8 cellular contexts compared by ENCODE assay signal in genomic region chr4:15805583-15806517, GRCh38. TPM values are rescaled to one million over a fixed set of nuclear protein-coding genes. Genes with fewer than 3 reads are reported as not detected.
A peak's percentile ranks its signal among the peaks of the same experiment; 100 is the strongest.
DNase-seq lines count a peak whose midpoint lies in the region; ATAC-seq and TF ChIP-seq lines count a peak whose summit lies in the region.

No MANE protein-coding gene starts in this region.

- H3K4me1 ChIP-seq in CD8-positive, alpha-beta memory T cell (ENCODE audit: insufficient read depth, low read length) = no peaks in the 10 kb centered on the region
- no peaks in the 10 kb centered on the region for H3K4me1 ChIP-seq in parathyroid adenoma

- DNase-seq in CD8-positive, alpha-beta memory T cell = peak in 3 of 5 donors; percentile 35 to 54 (median 47)
- peak; percentile 39 for DNase-seq in NCI-H524 treated with DMSO at 0.1 percent for 48 hours (lab: John Stamatoyannopoulos, UW)
- peak; percentile 61 for DNase-seq in activated CD8-positive, alpha-beta T cell treated with anti-CD3 and anti-CD28 coated beads for 36 hours
- DNase-seq in foreskin melanocyte = peak; percentile 35
- DNase-seq in activated effector memory CD4-positive, alpha-beta T cell treated with anti-CD3 and anti-CD28 coated beads, Interleukin-2, amount 50 U/mL, for 16 hours = no peak

- H3K9me3 Mint-ChIP-seq in CD8-positive, alpha-beta memory T cell = no peaks in the 10 kb centered on the region
- H3K9me3 Mint-ChIP-seq in activated CD8-positive, alpha-beta T cell treated with anti-CD3 and anti-CD28 coated beads for 36 hours = no peaks in the 10 kb centered on the region

- intact Hi-C loops in activated CD8-positive, alpha-beta T cell treated with anti-CD3 and anti-CD28 coated beads for 36 hours (cut with micrococcal nuclease) = loop anchor here (2.0 to 5.0 kb wide), 4 partner anchors 74 to 196 kb away; no protein-coding TSS in a partner anchor

- no peaks in the 10 kb centered on the region for H3K27me3 ChIP-seq in CD8-positive, alpha-beta memory T cell (ENCODE audit: insufficient read depth, low read length, poor library complexity, severe bottlenecking)
- H3K27me3 ChIP-seq in parathyroid adenoma (ENCODE audit: control insufficient read depth, insufficient read depth, low read length) = no peaks in the 10 kb centered on the region

- H3K79me2 ChIP-seq in parathyroid adenoma = no peaks in the 10 kb centered on the region

- H3K4me3 ChIP-seq in CD8-positive, alpha-beta memory T cell (ENCODE audit: low read length) = no peak overlapping the region
- no peak overlapping the region for H3K4me3 ChIP-seq in parathyroid adenoma (ENCODE audit: low read depth, low read length)

- peak; percentile 78 for TF ChIP-seq CTCF in activated CD8-positive, alpha-beta T cell treated with anti-CD3 and anti-CD28 coated beads for 36 hours (IDR thresholded peaks at IDR 0.05)
- peak; percentile 51 for TF ChIP-seq CTCF in parathyroid adenoma (IDR thresholded peaks at IDR 0.05)

- H3K9me3 ChIP-seq in CD8-positive, alpha-beta memory T cell (ENCODE audit: low read length) = no peaks in the 10 kb centered on the region
- H3K9me3 ChIP-seq in parathyroid adenoma (ENCODE audit: control insufficient read depth, low read length) = no peaks in the 10 kb centered on the region

- no peak overlapping the region for H3K4me2 ChIP-seq in parathyroid adenoma (ENCODE audit: low read length)

- ATAC-seq in GM18861 (IDR thresholded peaks at IDR 0.05; ENCODE audit: unreplicated experiment) = peak; percentile 40
- ATAC-seq in HG03196 (IDR thresholded peaks at IDR 0.05; ENCODE audit: unreplicated experiment) = peak; percentile 26
- peak; percentile 81 for ATAC-seq in activated CD8-positive, alpha-beta T cell treated with anti-CD3 and anti-CD28 coated beads for 36 hours

- H3K27me3 Mint-ChIP-seq in CD8-positive, alpha-beta memory T cell = no peaks in the 10 kb centered on the region
- no peaks in the 10 kb centered on the region for H3K27me3 Mint-ChIP-seq in activated CD8-positive, alpha-beta T cell treated with anti-CD3 and anti-CD28 coated beads for 36 hours

- H3K36me3 ChIP-seq in CD8-positive, alpha-beta memory T cell (ENCODE audit: insufficient read depth, low read length) = no peaks in the 10 kb centered on the region
- no peaks in the 10 kb centered on the region for H3K36me3 ChIP-seq in parathyroid adenoma (ENCODE audit: control insufficient read depth, insufficient read depth, low read length)

- H3K4me3 Mint-ChIP-seq in CD8-positive, alpha-beta memory T cell = no peak overlapping the region
- H3K4me3 Mint-ChIP-seq in activated CD8-positive, alpha-beta T cell treated with anti-CD3 and anti-CD28 coated beads for 36 hours = no peak overlapping the region

- H2AFZ ChIP-seq in parathyroid adenoma = no peak overlapping the region

- no peak overlapping the region for H3K27ac Mint-ChIP-seq in CD8-positive, alpha-beta memory T cell
- H3K27ac Mint-ChIP-seq in activated CD8-positive, alpha-beta T cell treated with anti-CD3 and anti-CD28 coated beads for 36 hours = no peak overlapping the region

- POLR2A ChIA-PET in CD8-positive, alpha-beta memory T cell (lab: Charles Lee) = no interaction called here
- POLR2A ChIA-PET in activated CD8-positive, alpha-beta T cell treated with anti-CD3 and anti-CD28 coated beads for 36 hours (lab: Charles Lee) = interaction anchor here (0.9 to 1.0 kb wide), 2 partner anchors 67 to 156 kb away, joined by 4 read pairs; no protein-coding TSS in a partner anchor

- CTCF ChIA-PET in CD8-positive, alpha-beta memory T cell (lab: Charles Lee) = interaction anchor here (0.7 to 3.1 kb wide), 25 partner anchors 11 to 459 kb away, joined by 3 to 15 read pairs (median 4); partner anchors contain the start of gene CD38
- CTCF ChIA-PET in activated CD8-positive, alpha-beta T cell treated with anti-CD3 and anti-CD28 coated beads for 36 hours (lab: Charles Lee) = interaction anchor here (0.6 to 7.5 kb wide), 78 partner anchors 10 to 458 kb away, joined by 3 to 124 read pairs (median 5); partner anchors contain the start of genes FGFBP1 and FGFBP2

- H3K9ac ChIP-seq in parathyroid adenoma = no peak overlapping the region

- H3K36me3 Mint-ChIP-seq in CD8-positive, alpha-beta memory T cell = no peaks in the 10 kb centered on the region
- H3K36me3 Mint-ChIP-seq in activated CD8-positive, alpha-beta T cell treated with anti-CD3 and anti-CD28 coated beads for 36 hours (ENCODE audit: low read depth) = peaks cover 2% of the 10 kb centered on the region

- peaks cover 12 to 25% (median 16%) of the 10 kb centered on the region in 3 donors for H3K4me1 Mint-ChIP-seq in CD8-positive, alpha-beta memory T cell
- H3K4me1 Mint-ChIP-seq in activated CD8-positive, alpha-beta T cell treated with anti-CD3 and anti-CD28 coated beads for 36 hours (ENCODE audit: low read depth) = peaks cover 19% of the 10 kb centered on the region

- no peak overlapping the region for H3K27ac ChIP-seq in CD8-positive, alpha-beta memory T cell (ENCODE audit: low read depth, low read length)
- H3K27ac ChIP-seq in parathyroid adenoma = no peak overlapping the region

RNA-seq across cellular contexts. Expression of gene CD38, which starts 27.7 kb away (rescaled TPM):
- 10 to 100 TPM in 1 of 2 experiments, 1 to 10 TPM in 1; 9.0 to 11.7 TPM for total RNA-seq in CD8-positive, alpha-beta memory T cell
- 2.1 TPM for polyA plus RNA-seq in CD8-positive, alpha-beta memory T cell
- 10 to 100 TPM; 24.3 to 25.6 TPM for total RNA-seq in activated CD8-positive, alpha-beta T cell treated with anti-CD3 and anti-CD28 coated beads for 36 hours

Comparison
In these comparisons a context has a peak if more than half of its experiments do, and no peak if none do; other contexts are left out.
1. ATAC-seq: peak in every context shown above with its lines; median percentile 81 in activated CD8-positive, alpha-beta T cell treated with anti-CD3 and anti-CD28 coated beads for 36 hours; 40 in GM18861; 26 in HG03196.